1 cellular context compared by ENCODE assay signal in the genomic region with DNA sequence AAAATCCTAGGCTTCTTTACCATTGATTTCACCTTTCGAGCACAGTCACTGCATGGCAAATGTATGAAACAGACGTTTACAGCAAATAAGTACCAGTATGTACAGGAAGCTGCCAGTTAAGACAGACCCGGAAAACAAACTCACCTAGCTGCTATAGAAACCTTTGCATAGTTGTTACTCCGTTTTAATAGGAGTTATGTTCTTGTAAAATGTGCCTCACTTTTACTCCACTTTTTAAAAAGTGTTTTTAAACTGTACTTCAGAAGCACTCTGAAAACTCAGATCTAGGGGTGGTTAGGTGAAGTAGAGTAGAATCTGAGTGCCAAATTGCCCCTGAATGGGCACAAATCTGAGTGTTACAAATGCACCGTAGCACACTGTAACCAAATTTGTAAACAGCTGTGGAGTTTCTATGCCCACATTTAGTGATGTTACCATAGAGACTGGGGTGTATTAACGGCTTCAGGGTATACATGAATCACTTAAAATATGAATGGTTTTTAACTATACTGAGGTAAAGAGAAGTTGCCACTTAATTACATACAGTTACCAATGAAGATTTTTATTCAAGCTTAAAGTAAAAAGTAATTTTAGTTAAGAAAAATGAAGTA.
TF ChIP-seq lines count a peak whose summit lies in the region.

No MANE protein-coding gene starts in this region.

TF ChIP-seq in GM12878, 131 proteins besides CTCF, POLR2A, EP300 and RAD21:
- TF ChIP-seq, protein P1, sequence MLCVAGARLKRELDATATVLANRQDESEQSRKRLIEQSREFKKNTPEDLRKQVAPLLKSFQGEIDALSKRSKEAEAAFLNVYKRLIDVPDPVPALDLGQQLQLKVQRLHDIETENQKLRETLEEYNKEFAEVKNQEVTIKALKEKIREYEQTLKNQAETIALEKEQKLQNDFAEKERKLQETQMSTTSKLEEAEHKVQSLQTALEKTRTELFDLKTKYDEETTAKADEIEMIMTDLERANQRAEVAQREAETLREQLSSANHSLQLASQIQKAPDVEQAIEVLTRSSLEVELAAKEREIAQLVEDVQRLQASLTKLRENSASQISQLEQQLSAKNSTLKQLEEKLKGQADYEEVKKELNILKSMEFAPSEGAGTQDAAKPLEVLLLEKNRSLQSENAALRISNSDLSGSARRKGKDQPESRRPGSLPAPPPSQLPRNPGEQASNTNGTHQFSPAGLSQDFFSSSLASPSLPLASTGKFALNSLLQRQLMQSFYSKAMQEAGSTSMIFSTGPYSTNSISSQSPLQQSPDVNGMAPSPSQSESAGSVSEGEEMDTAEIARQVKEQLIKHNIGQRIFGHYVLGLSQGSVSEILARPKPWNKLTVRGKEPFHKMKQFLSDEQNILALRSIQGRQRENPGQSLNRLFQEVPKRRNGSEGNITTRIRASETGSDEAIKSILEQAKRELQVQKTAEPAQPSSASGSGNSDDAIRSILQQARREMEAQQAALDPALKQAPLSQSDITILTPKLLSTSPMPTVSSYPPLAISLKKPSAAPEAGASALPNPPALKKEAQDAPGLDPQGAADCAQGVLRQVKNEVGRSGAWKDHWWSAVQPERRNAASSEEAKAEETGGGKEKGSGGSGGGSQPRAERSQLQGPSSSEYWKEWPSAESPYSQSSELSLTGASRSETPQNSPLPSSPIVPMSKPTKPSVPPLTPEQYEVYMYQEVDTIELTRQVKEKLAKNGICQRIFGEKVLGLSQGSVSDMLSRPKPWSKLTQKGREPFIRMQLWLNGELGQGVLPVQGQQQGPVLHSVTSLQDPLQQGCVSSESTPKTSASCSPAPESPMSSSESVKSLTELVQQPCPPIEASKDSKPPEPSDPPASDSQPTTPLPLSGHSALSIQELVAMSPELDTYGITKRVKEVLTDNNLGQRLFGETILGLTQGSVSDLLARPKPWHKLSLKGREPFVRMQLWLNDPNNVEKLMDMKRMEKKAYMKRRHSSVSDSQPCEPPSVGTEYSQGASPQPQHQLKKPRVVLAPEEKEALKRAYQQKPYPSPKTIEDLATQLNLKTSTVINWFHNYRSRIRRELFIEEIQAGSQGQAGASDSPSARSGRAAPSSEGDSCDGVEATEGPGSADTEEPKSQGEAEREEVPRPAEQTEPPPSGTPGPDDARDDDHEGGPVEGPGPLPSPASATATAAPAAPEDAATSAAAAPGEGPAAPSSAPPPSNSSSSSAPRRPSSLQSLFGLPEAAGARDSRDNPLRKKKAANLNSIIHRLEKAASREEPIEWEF (IDR thresholded peaks at IDR 0.05; ENCODE audit: insufficient replicate concordance, low read depth, low read length) = no peak
- TF ChIP-seq CHD1 (IDR thresholded peaks at IDR 0.05; ENCODE audit: low read depth, low read length) (no peak), EGR1 (IDR thresholded peaks at IDR 0.05; ENCODE audit: borderline replicate concordance in 1 of 2, low read depth in 2 of 2, low read length in 2 of 2) (no peak), CBX5 (IDR thresholded peaks at IDR 0.05; ENCODE audit: low read depth) (no peak), TCF12 (IDR thresholded peaks at IDR 0.05; ENCODE audit: low read depth, low read length) (no peak), BCL11A (IDR thresholded peaks at IDR 0.05; ENCODE audit: low read depth, low read length) (no peak)
- TF ChIP-seq, protein P2, sequence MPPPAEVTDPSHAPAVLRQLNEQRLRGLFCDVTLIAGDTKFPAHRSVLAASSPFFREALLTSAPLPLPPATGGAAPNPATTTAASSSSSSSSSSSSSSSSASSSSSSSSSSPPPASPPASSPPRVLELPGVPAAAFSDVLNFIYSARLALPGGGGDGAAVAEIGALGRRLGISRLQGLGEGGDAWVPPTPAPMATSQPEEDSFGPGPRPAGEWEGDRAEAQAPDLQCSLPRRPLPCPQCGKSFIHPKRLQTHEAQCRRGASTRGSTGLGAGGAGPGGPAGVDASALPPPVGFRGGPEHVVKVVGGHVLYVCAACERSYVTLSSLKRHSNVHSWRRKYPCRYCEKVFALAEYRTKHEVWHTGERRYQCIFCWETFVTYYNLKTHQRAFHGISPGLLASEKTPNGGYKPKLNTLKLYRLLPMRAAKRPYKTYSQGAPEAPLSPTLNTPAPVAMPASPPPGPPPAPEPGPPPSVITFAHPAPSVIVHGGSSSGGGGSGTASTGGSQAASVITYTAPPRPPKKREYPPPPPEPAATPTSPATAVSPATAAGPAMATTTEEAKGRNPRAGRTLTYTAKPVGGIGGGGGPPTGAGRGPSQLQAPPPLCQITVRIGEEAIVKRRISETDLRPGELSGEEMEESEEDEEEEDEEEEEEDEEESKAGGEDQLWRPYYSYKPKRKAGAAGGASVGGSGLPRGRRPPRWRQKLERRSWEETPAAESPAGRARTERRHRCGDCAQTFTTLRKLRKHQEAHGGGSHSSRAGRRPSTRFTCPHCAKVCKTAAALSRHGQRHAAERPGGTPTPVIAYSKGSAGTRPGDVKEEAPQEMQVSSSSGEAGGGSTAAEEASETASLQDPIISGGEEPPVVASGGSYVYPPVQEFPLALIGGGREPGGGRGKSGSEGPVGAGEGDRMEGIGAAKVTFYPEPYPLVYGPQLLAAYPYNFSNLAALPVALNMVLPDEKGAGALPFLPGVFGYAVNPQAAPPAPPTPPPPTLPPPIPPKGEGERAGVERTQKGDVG (CRISPR knock-in tag; IDR thresholded peaks at IDR 0.05) = no peak
- TF ChIP-seq, protein P3, sequence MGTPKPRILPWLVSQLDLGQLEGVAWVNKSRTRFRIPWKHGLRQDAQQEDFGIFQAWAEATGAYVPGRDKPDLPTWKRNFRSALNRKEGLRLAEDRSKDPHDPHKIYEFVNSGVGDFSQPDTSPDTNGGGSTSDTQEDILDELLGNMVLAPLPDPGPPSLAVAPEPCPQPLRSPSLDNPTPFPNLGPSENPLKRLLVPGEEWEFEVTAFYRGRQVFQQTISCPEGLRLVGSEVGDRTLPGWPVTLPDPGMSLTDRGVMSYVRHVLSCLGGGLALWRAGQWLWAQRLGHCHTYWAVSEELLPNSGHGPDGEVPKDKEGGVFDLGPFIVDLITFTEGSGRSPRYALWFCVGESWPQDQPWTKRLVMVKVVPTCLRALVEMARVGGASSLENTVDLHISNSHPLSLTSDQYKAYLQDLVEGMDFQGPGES (IDR thresholded peaks at IDR 0.05) = no peak
- TF ChIP-seq, protein P4, sequence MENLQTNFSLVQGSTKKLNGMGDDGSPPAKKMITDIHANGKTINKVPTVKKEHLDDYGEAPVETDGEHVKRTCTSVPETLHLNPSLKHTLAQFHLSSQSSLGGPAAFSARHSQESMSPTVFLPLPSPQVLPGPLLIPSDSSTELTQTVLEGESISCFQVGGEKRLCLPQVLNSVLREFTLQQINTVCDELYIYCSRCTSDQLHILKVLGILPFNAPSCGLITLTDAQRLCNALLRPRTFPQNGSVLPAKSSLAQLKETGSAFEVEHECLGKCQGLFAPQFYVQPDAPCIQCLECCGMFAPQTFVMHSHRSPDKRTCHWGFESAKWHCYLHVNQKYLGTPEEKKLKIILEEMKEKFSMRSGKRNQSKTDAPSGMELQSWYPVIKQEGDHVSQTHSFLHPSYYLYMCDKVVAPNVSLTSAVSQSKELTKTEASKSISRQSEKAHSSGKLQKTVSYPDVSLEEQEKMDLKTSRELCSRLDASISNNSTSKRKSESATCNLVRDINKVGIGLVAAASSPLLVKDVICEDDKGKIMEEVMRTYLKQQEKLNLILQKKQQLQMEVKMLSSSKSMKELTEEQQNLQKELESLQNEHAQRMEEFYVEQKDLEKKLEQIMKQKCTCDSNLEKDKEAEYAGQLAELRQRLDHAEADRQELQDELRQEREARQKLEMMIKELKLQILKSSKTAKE (IDR thresholded peaks at IDR 0.05; ENCODE audit: low read depth, poor library complexity, severe bottlenecking) = no peak
